In the genomic region with DNA sequence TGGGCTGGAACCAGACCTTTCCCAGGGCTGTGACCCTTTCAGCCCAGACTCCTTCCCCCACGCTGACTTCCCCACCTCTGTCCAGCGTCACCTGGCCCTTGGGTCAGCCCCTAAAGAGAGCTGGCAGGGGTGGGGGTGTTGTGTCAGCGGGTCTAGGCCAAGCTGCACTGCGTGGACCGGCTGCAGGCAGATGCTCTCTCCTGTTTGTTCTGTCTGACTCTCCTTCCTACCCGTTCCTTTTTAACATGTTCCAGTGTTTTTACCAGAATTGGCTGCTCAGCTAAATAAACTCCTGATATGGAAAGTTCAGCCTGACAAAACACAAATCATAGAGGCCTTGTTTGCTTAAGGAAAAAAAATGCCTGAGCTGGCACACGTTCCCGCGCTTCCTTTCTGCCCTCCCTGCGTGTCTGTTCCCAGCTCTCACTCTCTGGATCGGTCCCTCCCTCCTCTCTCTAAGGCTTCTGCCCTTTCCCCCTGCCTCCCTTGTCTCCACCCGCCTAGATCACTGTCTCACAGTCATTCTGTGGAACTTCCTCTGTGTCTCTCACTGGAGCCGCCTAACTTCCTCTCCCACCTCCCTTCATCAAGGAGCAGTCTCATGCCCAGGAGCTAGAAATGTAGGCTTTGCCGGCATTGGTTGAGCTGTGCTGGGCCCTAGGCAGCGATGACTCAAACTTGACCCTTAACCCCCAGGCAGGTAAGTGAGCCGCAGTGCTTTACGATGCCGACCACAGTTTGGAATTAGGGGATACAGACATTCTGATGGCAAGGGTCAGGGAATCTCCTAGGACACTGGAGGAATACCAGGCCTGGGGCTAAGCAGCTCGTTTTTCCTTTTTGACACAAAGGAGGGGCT, we compare ENCODE assay signal across 7 cellular contexts. TPM values are rescaled to one million over a fixed set of nuclear protein-coding genes. Genes with fewer than 3 reads are reported as not detected.
DNase-seq lines count a peak whose midpoint lies in the region; ATAC-seq and TF ChIP-seq lines count a peak whose summit lies in the region.

No MANE protein-coding gene starts in this region.

- peak overlapping the region; percentile 59 for H3K4me3 Mint-ChIP-seq in mesothelial cell of epicardium

- POLR2A ChIA-PET in HEK293 (lab: Yijun Ruan, JAX): interaction anchor here (0.5 to 4.2 kb wide), 12 partner anchors 9 to 204 kb away, joined by 3 to 32 read pairs (median 4); a partner anchor contains a TSS

- H3K36me3 Mint-ChIP-seq in mesothelial cell of epicardium: peaks cover 12% of the 10 kb centered on the region

- no peak for DNase-seq in mesothelial cell of epicardium (ENCODE audit: low spot score in 2 of 2, unreplicated experiment in 2 of 2)
- peak in 1 of 2 donors; percentile 76 for DNase-seq in aorta
- DNase-seq in DMS114 treated with DMSO at 0.1 percent for 48 hours (lab: John Stamatoyannopoulos, UW; ENCODE audit: unreplicated experiment): no peak
- no peak for DNase-seq in activated CD4-positive, CD25-positive, alpha-beta regulatory T cell treated with anti-CD3 and anti-CD28 coated beads, Interleukin-2, amount 50 U/mL, for 72 hours

- no peaks in the 10 kb centered on the region for H3K27me3 Mint-ChIP-seq in mesothelial cell of epicardium (ENCODE audit: low read depth)

- H3K4me1 Mint-ChIP-seq in mesothelial cell of epicardium: peaks cover 40% of the 10 kb centered on the region

- H3K27ac Mint-ChIP-seq in mesothelial cell of epicardium: peak overlapping the region; percentile 97

- peak; percentile 80 for ATAC-seq in aorta (ENCODE audit: low FRiP score)

- H3K9me3 ChIP-seq in HEK293 (ENCODE audit: control insufficient read depth, insufficient read depth, low read depth, low read length) (no peaks in the 10 kb centered on the region), ectodermal cell (ENCODE audit: control insufficient read depth, low read length) (no peaks in the 10 kb centered on the region), aorta (ENCODE audit: control insufficient read depth, low read length) (no peaks in the 10 kb centered on the region)

- no peaks in the 10 kb centered on the region for H3K9me3 Mint-ChIP-seq in mesothelial cell of epicardium

- H3K36me3 ChIP-seq in HEK293 (ENCODE audit: control insufficient read depth in 2 of 2, insufficient read depth in 1 of 2, low read length in 2 of 2): peaks cover 7 to 36% of the 10 kb centered on the region in 2 experiments
- peaks cover 16% of the 10 kb centered on the region for H3K36me3 ChIP-seq in ectodermal cell (ENCODE audit: control insufficient read depth, insufficient read depth, low read length)
- peaks cover 0 to 2% of the 10 kb centered on the region in 2 donors for H3K36me3 ChIP-seq in aorta (ENCODE audit: control insufficient read depth in 1 of 2, insufficient read depth in 2 of 2, low read length in 1 of 2)

- CTCF ChIA-PET in HEK293 (lab: Yijun Ruan, JAX): interaction anchor here (0.5 to 3.6 kb wide), 18 partner anchors 9 to 262 kb away, joined by 3 to 31 read pairs (median 3); a partner anchor contains a TSS

- no peak for TF ChIP-seq CTCF in HEK293 (tag by site-specific recombination; IDR thresholded peaks at IDR 0.05)
- no peak for TF ChIP-seq CTCF in mesothelial cell of epicardium (IDR thresholded peaks at IDR 0.05; ENCODE audit: unreplicated experiment)

- H3K27me3 ChIP-seq in ectodermal cell (ENCODE audit: control insufficient read depth, insufficient read depth, low read length, poor library complexity, severe bottlenecking) (no peaks in the 10 kb centered on the region), aorta (ENCODE audit: control insufficient read depth in 1 of 2, insufficient read depth in 2 of 2, low read length in 1 of 2) (no peaks in the 10 kb centered on the region)

- H3K4me1 ChIP-seq in HEK293 (ENCODE audit: control insufficient read depth, insufficient read depth, low read length) (peaks cover 22% of the 10 kb centered on the region), ectodermal cell (ENCODE audit: control insufficient read depth, insufficient read depth, low read length) (peaks cover 19% of the 10 kb centered on the region), aorta (ENCODE audit: control insufficient read depth in 1 of 2, insufficient read depth in 2 of 2, low read length in 2 of 2) (no peaks in the 10 kb centered on the region)

- intact Hi-C loops in aorta (cut with DNase I): no loop called here

- H3K27ac ChIP-seq in HEK293 (ENCODE audit: extremely low read depth, low read depth, low read length): peak overlapping the region; percentile 89
- peak overlapping the region; percentile 68 for H3K27ac ChIP-seq in ectodermal cell (ENCODE audit: insufficient read depth, low read depth, low read length, poor library complexity, severe bottlenecking)
- peak overlapping the region; percentile 20 to 84 for H3K27ac ChIP-seq in aorta (ENCODE audit: low read depth in 1 of 2, low read length in 2 of 2)

- WGBS in ectodermal cell, 2 experiments: 68 to 72% methylated on average over 19 of the region's 19 CpGs
- 4 to 6% methylated on average over 19 of the region's 19 CpGs for WGBS in aorta, 2 donors

- H3K4me3 ChIP-seq in HEK293 (ENCODE audit: low read depth, low read length): no peak overlapping the region
- H3K4me3 ChIP-seq in ectodermal cell (ENCODE audit: insufficient read depth, low read depth, low read length): no peak overlapping the region
- no peak overlapping the region for H3K4me3 ChIP-seq in aorta (ENCODE audit: low read length in 2 of 2)

TF ChIP-seq in HEK293, 187 proteins besides CTCF, POLR2A, EP300 and RAD21 (continues in another document):
- TF ChIP-seq, protein P1, sequence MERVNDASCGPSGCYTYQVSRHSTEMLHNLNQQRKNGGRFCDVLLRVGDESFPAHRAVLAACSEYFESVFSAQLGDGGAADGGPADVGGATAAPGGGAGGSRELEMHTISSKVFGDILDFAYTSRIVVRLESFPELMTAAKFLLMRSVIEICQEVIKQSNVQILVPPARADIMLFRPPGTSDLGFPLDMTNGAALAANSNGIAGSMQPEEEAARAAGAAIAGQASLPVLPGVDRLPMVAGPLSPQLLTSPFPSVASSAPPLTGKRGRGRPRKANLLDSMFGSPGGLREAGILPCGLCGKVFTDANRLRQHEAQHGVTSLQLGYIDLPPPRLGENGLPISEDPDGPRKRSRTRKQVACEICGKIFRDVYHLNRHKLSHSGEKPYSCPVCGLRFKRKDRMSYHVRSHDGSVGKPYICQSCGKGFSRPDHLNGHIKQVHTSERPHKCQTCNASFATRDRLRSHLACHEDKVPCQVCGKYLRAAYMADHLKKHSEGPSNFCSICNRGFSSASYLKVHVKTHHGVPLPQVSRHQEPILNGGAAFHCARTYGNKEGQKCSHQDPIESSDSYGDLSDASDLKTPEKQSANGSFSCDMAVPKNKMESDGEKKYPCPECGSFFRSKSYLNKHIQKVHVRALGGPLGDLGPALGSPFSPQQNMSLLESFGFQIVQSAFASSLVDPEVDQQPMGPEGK (tag by site-specific recombination; IDR thresholded peaks at IDR 0.05): peak; percentile 60
- TF ChIP-seq ZNF16 (tag by site-specific recombination; IDR thresholded peaks at IDR 0.05; ENCODE audit: low read depth) (no peak), KLF8 (tag by site-specific recombination; IDR thresholded peaks at IDR 0.05) (peak; percentile 55; the same call in 1 of the 2 replicates), YY2 (tag by site-specific recombination; IDR thresholded peaks at IDR 0.05) (0 out of 2 replicates have a peak, but pooled peaks have one; percentile 11), ZNF426 (tag by site-specific recombination; IDR thresholded peaks at IDR 0.05) (no peak), ZNF324 (tag by site-specific recombination; IDR thresholded peaks at IDR 0.05) (peak; percentile 16; the same call in 1 of the 2 replicates), ZNF335 (tag by site-specific recombination; conservative IDR thresholded peaks at IDR 0.05) (peak; percentile 75)

TF ChIP-seq in PFSK-1, 5 proteins besides CTCF, POLR2A, EP300 and RAD21 (continues in another document):
- TF ChIP-seq TAF1 (IDR thresholded peaks at IDR 0.05; ENCODE audit: borderline replicate concordance, insufficient read depth, low read length) (no peak; the same call in 1 of the 2 replicates), POLR2AphosphoS5 (IDR thresholded peaks at IDR 0.05; ENCODE audit: low read depth, low read length) (peak; percentile 51; the same call in 1 of the 2 replicates), FOXP2 (optimal IDR thresholded peaks at IDR 0.05; ENCODE audit: borderline replicate concordance, extremely low read depth, extremely low read length, insufficient read depth) (peak; percentile 47), SIN3A (IDR thresholded peaks at IDR 0.05; ENCODE audit: borderline replicate concordance, insufficient read depth, low read length) (peak; percentile 62; the same call in 1 of the 2 replicates)

RNA-seq across cellular contexts. Expression of a gene that starts 15.5 kb away (rescaled TPM):
- 15.6 TPM for polyA plus RNA-seq in PFSK-1 (2012; ENCODE audit: insufficient read length, low read depth)
- 15.6 TPM for polyA plus RNA-seq in ectodermal cell (2013, experiment 1 of 4)
- 16.9 TPM for polyA plus RNA-seq in ectodermal cell (2013, experiment 2 of 4)
- 12.9 TPM for polyA plus RNA-seq in ectodermal cell (2013, experiment 3 of 4)
- polyA plus RNA-seq in ectodermal cell (2013, experiment 4 of 4): 17.3 TPM
- 65.3 to 67.3 TPM (median 65.7 TPM) in 3 replicates for total RNA-seq in mesothelial cell of epicardium
- total RNA-seq in aorta: 10 to 100 TPM; 49.8 to 65.1 TPM
- 10 to 100 TPM; 10.3 to 39.0 TPM for polyA plus RNA-seq in aorta

RNA-seq across cellular contexts. Expression of a gene that starts 41.4 kb away (rescaled TPM):
- 16.5 TPM for polyA plus RNA-seq in PFSK-1 (2012; ENCODE audit: insufficient read length, low read depth)
- polyA plus RNA-seq in ectodermal cell (2013, experiment 1 of 4): 43.6 TPM
- polyA plus RNA-seq in ectodermal cell (2013, experiment 2 of 4): 39.5 TPM
- polyA plus RNA-seq in ectodermal cell (2013, experiment 3 of 4): 31.9 TPM
- polyA plus RNA-seq in ectodermal cell (2013, experiment 4 of 4): 33.7 TPM
- 33.8 to 40.1 TPM (median 34.6 TPM) in 3 replicates for total RNA-seq in mesothelial cell of epicardium
- 1 to 10 TPM; 6.2 to 6.3 TPM for total RNA-seq in aorta
- 1 to 10 TPM; 1.1 to 2.7 TPM for polyA plus RNA-seq in aorta
